Comparison of ENCODE assay signal across 8 cellular contexts in genomic region chrX:154534526-154535322, GRCh38. TPM values are rescaled to one million over a fixed set of nuclear protein-coding genes. Genes with fewer than 3 reads are reported as not detected.
DNase-seq lines count a peak whose midpoint lies in the region; ATAC-seq and TF ChIP-seq lines count a peak whose summit lies in the region.

No MANE protein-coding gene starts in this region.

- H3K27me3 Mint-ChIP-seq in naive B cell, result no peaks in the 10 kb centered on the region
- H3K27me3 Mint-ChIP-seq in stimulated activated memory B cell treated with anti-CD40 and anti-IgM and Interleukin-4, amounts not matched to agents 10 μg/mL and 1 μg/mL and 100 μg/mL, for 72 hours, result no peaks in the 10 kb centered on the region

- ATAC-seq in GM21447 (IDR thresholded peaks at IDR 0.05; ENCODE audit: unreplicated experiment) (peak; percentile 92), naive B cell (ENCODE audit: low read depth in 2 of 2) (peak; percentile 97 to 98)
- ATAC-seq in stimulated activated memory B cell treated with anti-CD40 and anti-IgM and Interleukin-4, amounts not matched to agents 10 μg/mL and 1 μg/mL and 100 μg/mL, for 72 hours, result peak; percentile 95

- H3K9me3 Mint-ChIP-seq in naive B cell, result peaks cover 0 to 1% (median 0%) of the 10 kb centered on the region in 7 donors
- no peaks in the 10 kb centered on the region for H3K9me3 Mint-ChIP-seq in stimulated activated memory B cell treated with anti-CD40 and anti-IgM and Interleukin-4, amounts not matched to agents 10 μg/mL and 1 μg/mL and 100 μg/mL, for 72 hours

- peaks cover 6 to 8% (median 8%) of the 10 kb centered on the region in 3 donors for H3K4me1 Mint-ChIP-seq in naive B cell
- H3K4me1 Mint-ChIP-seq in stimulated activated memory B cell treated with anti-CD40 and anti-IgM and Interleukin-4, amounts not matched to agents 10 μg/mL and 1 μg/mL and 100 μg/mL, for 72 hours, result peaks cover 17% of the 10 kb centered on the region

- peak overlapping the region in 1 of 8 donors; percentile 32 for H3K4me3 Mint-ChIP-seq in naive B cell
- H3K4me3 Mint-ChIP-seq in stimulated activated memory B cell treated with anti-CD40 and anti-IgM and Interleukin-4, amounts not matched to agents 10 μg/mL and 1 μg/mL and 100 μg/mL, for 72 hours, result peak overlapping the region; percentile 52

- peak overlapping the region; percentile 39; the same call in 1 of the 2 replicates for H3K9ac ChIP-seq in OCI-LY3 (ENCODE audit: low read length)

- TF ChIP-seq CTCF in OCI-LY3 (IDR thresholded peaks at IDR 0.05; ENCODE audit: low read depth, low read length), result peak; percentile 95

- no peaks in the 10 kb centered on the region for H3K27me3 ChIP-seq in OCI-LY3 (ENCODE audit: low read depth, low read length)

- peak overlapping the region in 5 of 6 donors; percentile 54 to 84 (median 71) for H3K27ac Mint-ChIP-seq in naive B cell
- H3K27ac Mint-ChIP-seq in stimulated activated memory B cell treated with anti-CD40 and anti-IgM and Interleukin-4, amounts not matched to agents 10 μg/mL and 1 μg/mL and 100 μg/mL, for 72 hours, result peak overlapping the region; percentile 83

- peak overlapping the region; percentile 56 for H3K27ac ChIP-seq in OCI-LY3 (ENCODE audit: low read length)

- DNase-seq in DMS 273 (lab: John Stamatoyannopoulos, UW; ENCODE audit: unreplicated experiment), result peak; percentile 97
- DNase-seq in HuH-7.5 (ENCODE audit: low spot score), result peak; percentile 66
- peak; percentile 92 for DNase-seq in activated CD8-positive, alpha-beta memory T cell treated with anti-CD3 and anti-CD28 coated beads, Interleukin-2, amount 50 U/mL, for 4 hours
- DNase-seq in epidermal melanocyte (ENCODE audit: insufficient read length, low spot score), result peak; percentile 60
- DNase-seq in naive B cell, result peak; percentile 88

- H3K4me3 ChIP-seq in OCI-LY3 (ENCODE audit: low read length), result no peak overlapping the region

- H3K4me2 ChIP-seq in OCI-LY3 (ENCODE audit: low read length), result peak overlapping the region; percentile 49

- no peaks in the 10 kb centered on the region for H3K9me3 ChIP-seq in OCI-LY3 (ENCODE audit: insufficient read depth, low read length)

- H2AFZ ChIP-seq in OCI-LY3 (ENCODE audit: low read depth, low read length), result no peak overlapping the region

- H4K20me1 ChIP-seq in OCI-LY3 (ENCODE audit: insufficient read depth, low read length), result no peaks in the 10 kb centered on the region

- peaks cover 5% of the 10 kb centered on the region for H3K36me3 ChIP-seq in OCI-LY3 (replicated peaks; ENCODE audit: low read depth, low read length)

- peaks cover 6% of the 10 kb centered on the region for H3K4me1 ChIP-seq in OCI-LY3 (ENCODE audit: low read length)

- no peaks in the 10 kb centered on the region for H3K79me2 ChIP-seq in OCI-LY3 (ENCODE audit: low read length)

- no peaks in the 10 kb centered on the region for H3K36me3 Mint-ChIP-seq in naive B cell
- peaks cover 24% of the 10 kb centered on the region for H3K36me3 Mint-ChIP-seq in stimulated activated memory B cell treated with anti-CD40 and anti-IgM and Interleukin-4, amounts not matched to agents 10 μg/mL and 1 μg/mL and 100 μg/mL, for 72 hours

RNA-seq across cellular contexts. Expression of gene G6PD, which starts 11.9 kb away (rescaled TPM):
- 1 to 10 TPM; 3.3 to 6.1 (median 4.4) TPM for polyA plus RNA-seq in naive B cell (ENCODE audit: low read depth in 6 of 6)

RNA-seq across cellular contexts. Expression of gene IKBKG, which starts 12.7 kb away (rescaled TPM):
- polyA plus RNA-seq in naive B cell (ENCODE audit: low read depth in 6 of 6), result 10 to 100 TPM; 18.3 to 34.0 (median 26.5) TPM

RNA-seq across cellular contexts. Expression of gene FAM3A, which starts 18.7 kb away (rescaled TPM):
- 10 to 100 TPM; 13.4 to 24.1 (median 16.7) TPM for polyA plus RNA-seq in naive B cell (ENCODE audit: low read depth in 6 of 6)

RNA-seq across cellular contexts. Expression of gene SLC10A3, which starts 44.3 kb away (rescaled TPM):
- polyA plus RNA-seq in naive B cell (ENCODE audit: low read depth in 6 of 6), result 10 to 100 TPM; 33.5 to 65.1 (median 38.0) TPM

RNA-seq across cellular contexts. Expression of gene UBL4A, which starts 48.3 kb away (rescaled TPM):
- 10 to 100 TPM; 18.7 to 39.4 (median 33.0) TPM for polyA plus RNA-seq in naive B cell (ENCODE audit: low read depth in 6 of 6)
